In genomic region chr12:63843613-63844390, GRCh38 we compare ENCODE assay signal across 9 cellular contexts. TPM values are rescaled to one million over a fixed set of nuclear protein-coding genes. Genes with fewer than 3 reads are reported as not detected.
A peak's percentile ranks its signal among the peaks of the same experiment; 100 is the strongest.
DNase-seq lines count a peak whose midpoint lies in the region; ATAC-seq and TF ChIP-seq lines count a peak whose summit lies in the region.
"Had no signal": no experiment of that assay in that cellular context is flagged by ENCODE, and none has a peak within 500 bp of the region (broad histone marks: within the 10 kb centered on the region; RNA-seq: fewer than 3 reads in every experiment).

No MANE protein-coding gene starts in this region.

- DNase-seq in NCI-H2107 treated with DMSO at 0.1 percent for 48 hours (lab: John Stamatoyannopoulos, UW; ENCODE audit: unreplicated experiment) (peak; percentile 73), breast epithelium (ENCODE audit: low spot score in 2 of 2) (peak; percentile 80 to 86), iPS-NIHi11 (ENCODE audit: low spot score) (peak; percentile 95)
- DNase-seq: DND-41 had no signal

- H3K4me3 ChIP-seq in breast epithelium (peak overlapping the region; percentile 93 to 99 (median 98)), skin epidermis (peak overlapping the region; percentile 54 to 96 (median 81))

- H3K4me1 ChIP-seq in breast epithelium = peaks cover 0 to 15% of the 10 kb centered on the region in 2 donors

- TF ChIP-seq CTCF in 22Rv1 (IDR thresholded peaks at IDR 0.05) (peak; percentile 99), VCaP (conservative IDR thresholded peaks at IDR 0.05) (peak; percentile 98), breast epithelium (IDR thresholded peaks at IDR 0.05) (peak; percentile 66 to 99 (median 82))

- no peaks in the 10 kb centered on the region for H3K9me3 ChIP-seq in breast epithelium

- H3K36me3 ChIP-seq in breast epithelium = no peaks in the 10 kb centered on the region

- H3K27me3 ChIP-seq in breast epithelium = no peaks in the 10 kb centered on the region

- intact Hi-C loops in breast epithelium (cut with DNase I; ENCODE audit: low total_unique reads) = loop anchor here (5.0 to 10.0 kb wide), 2 partner anchors 251 to 413 kb away; no protein-coding TSS in a partner anchor

- ATAC-seq in GM18517 (IDR thresholded peaks at IDR 0.05; ENCODE audit: unreplicated experiment) (peak; percentile 94), HG03060 (IDR thresholded peaks at IDR 0.05; ENCODE audit: low read depth, unreplicated experiment) (peak; percentile 77)

- TF ChIP-seq POLR2A in breast epithelium (IDR thresholded peaks at IDR 0.05) = no peak

- H3K27ac ChIP-seq in 22Rv1 (peak overlapping the region; percentile 75), VCaP (peak overlapping the region; percentile 69), breast epithelium (peak overlapping the region; percentile 93 to 97), skin epidermis (peak overlapping the region; percentile 77 to 98 (median 87))

RNA-seq across cellular contexts. Expression of gene SRGAP1, which starts 0.7 kb away (rescaled TPM):
- 10 to 100 TPM; 20.3 to 58.7 (median 29.3) TPM for total RNA-seq in breast epithelium

Comparison
In these comparisons a context has a peak if more than half of its experiments do, and no peak if none do; other contexts are left out.
1. Peak in every context shown above with its lines: DNase-seq, ATAC-seq, H3K4me3 ChIP-seq and H3K27ac ChIP-seq.